Comparison of ENCODE assay signal across 1 cellular context in the genomic region with DNA sequence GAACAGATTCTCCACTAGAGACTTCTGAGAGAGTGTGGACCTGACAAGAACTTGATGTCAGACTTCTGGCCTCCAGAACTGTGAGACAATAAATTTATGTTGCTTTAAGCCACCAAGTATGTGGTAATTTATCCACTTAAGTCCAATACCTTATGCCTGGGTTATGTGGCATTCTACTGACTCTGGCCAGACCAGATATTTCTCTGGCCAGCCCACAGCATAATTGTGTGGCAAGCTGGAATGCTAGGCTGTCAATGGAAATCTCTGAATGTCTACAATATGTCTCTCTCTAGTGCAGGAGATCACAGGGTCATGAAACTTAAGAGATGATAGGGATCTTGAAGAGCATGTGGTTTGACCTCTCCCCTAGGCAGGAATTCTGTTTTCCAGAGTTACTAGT.
TF ChIP-seq lines count a peak whose summit lies in the region.

No MANE protein-coding gene starts in this region.

TF ChIP-seq in SK-N-SH treated with all-trans-retinoic acid at 6 μM for 48 hours, 23 proteins besides CTCF, POLR2A, EP300 and RAD21 (continued from another document):
- TF ChIP-seq CSRNP3 (CRISPR knock-in tag; IDR thresholded peaks at IDR 0.05) (no peak), RARB (CRISPR knock-in tag; IDR thresholded peaks at IDR 0.05) (no peak), CSDC2 (CRISPR knock-in tag; IDR thresholded peaks at IDR 0.05) (no peak), ZNF70 (CRISPR knock-in tag; IDR thresholded peaks at IDR 0.05) (no peak)
